In the genomic region with DNA sequence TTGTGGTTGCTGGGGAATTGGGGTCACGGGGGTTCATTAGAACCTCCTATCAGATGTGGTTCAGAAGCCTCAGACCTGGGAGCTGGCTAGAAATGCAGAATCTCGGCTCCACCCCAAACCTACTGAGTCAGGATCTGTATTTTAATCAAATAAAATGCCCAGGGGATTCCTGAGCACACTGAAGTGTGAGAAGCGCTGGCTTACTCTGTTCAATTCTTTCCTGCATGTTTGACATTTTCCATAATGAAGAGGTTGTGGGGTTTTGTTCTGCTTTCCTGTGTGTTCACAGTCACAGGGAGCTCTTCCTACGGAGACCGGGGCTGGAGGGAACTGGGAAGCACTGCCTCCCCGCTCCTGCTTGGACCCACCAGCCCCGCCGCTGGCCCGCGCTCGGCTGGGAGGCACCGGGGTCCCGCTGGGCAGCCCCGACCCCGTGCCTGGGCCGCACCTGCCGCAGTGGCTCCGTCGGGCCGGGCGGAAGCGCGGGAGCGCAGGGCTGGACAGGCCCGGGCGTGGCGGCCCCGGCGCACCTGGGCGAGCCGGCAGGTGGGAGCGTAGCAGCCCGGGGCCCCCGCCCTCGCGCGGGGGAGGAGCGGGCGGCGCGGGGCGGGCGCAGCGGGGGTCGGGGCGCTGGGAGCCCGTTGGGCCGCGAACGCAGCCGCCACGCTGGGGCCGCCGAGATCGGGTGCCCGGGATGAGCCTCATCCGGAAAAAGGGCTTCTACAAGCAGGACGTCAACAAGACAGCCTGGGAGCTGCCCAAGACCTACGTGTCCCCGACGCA, we compare ENCODE assay signal across 8 cellular contexts. TPM values are rescaled to one million over a fixed set of nuclear protein-coding genes. Genes with fewer than 3 reads are reported as not detected.
DNase-seq lines count a peak whose midpoint lies in the region; ATAC-seq and TF ChIP-seq lines count a peak whose summit lies in the region.

MAPK13 (plus strand) TSS at position 625 of the 783 bp plus-strand sequence; CDS start at position 695, 70 bp downstream.

- no peaks in the 10 kb centered on the region for H3K27me3 Mint-ChIP-seq in CD4-positive, alpha-beta memory T cell

- peak within 1 kb of the TSS; percentile 86 for H3K27ac ChIP-seq in CD4-positive, alpha-beta memory T cell (ENCODE audit: low read depth, low read length)
- H3K27ac ChIP-seq in gastroesophageal sphincter (peak within 1 kb of the TSS in 2 of 4 donors; percentile 45 to 54), rectal smooth muscle tissue (ENCODE audit: low read depth, low read length) (no peak within 1 kb of the TSS)

- peaks cover 2% of the 10 kb centered on the region for H3K36me3 ChIP-seq in CD4-positive, alpha-beta memory T cell (ENCODE audit: insufficient read depth, low read length)
- H3K36me3 ChIP-seq in gastroesophageal sphincter (no peaks in the 10 kb centered on the region), rectal smooth muscle tissue (ENCODE audit: control insufficient read depth, insufficient read depth, low read length) (no peaks in the 10 kb centered on the region)

- no peak for TF ChIP-seq EP300 in gastroesophageal sphincter (IDR thresholded peaks at IDR 0.05)

- CTCF ChIA-PET in CD4-positive, alpha-beta memory T cell (lab: Charles Lee; ENCODE audit: partially characterized antibody), result interaction anchor here (0.7 to 4.7 kb wide), 5 partner anchors 8 to 35 kb away, joined by 4 to 58 read pairs (median 7); no protein-coding TSS in a partner anchor

- peak; percentile 14 for ATAC-seq in gastroesophageal sphincter
- ATAC-seq in HG03175 (IDR thresholded peaks at IDR 0.05; ENCODE audit: unreplicated experiment), result no peak
- no peak for ATAC-seq in GM21423 (IDR thresholded peaks at IDR 0.05; ENCODE audit: unreplicated experiment)

- peaks cover 14 to 17% of the 10 kb centered on the region in 2 donors for H3K36me3 Mint-ChIP-seq in CD4-positive, alpha-beta memory T cell

- no peaks in the 10 kb centered on the region for H3K27me3 ChIP-seq in CD4-positive, alpha-beta memory T cell (ENCODE audit: insufficient read depth, low read length)
- peaks cover 49% of the 10 kb centered on the region for H3K27me3 ChIP-seq in gastroesophageal sphincter
- peaks cover 2% of the 10 kb centered on the region for H3K27me3 ChIP-seq in rectal smooth muscle tissue (ENCODE audit: control insufficient read depth, insufficient read depth, low read length)

- H3K9me3 ChIP-seq in CD4-positive, alpha-beta memory T cell (ENCODE audit: control insufficient read depth in 1 of 2, low read length in 2 of 2), result no peaks in the 10 kb centered on the region
- no peaks in the 10 kb centered on the region for H3K9me3 ChIP-seq in gastroesophageal sphincter

- H3K4me3 ChIP-seq in CD4-positive, alpha-beta memory T cell (ENCODE audit: low read length in 2 of 2), result peak within 1 kb of the TSS; percentile 58 to 85
- peak within 1 kb of the TSS; percentile 16 to 51 for H3K4me3 ChIP-seq in gastroesophageal sphincter
- peak within 1 kb of the TSS; percentile 77 for H3K4me3 ChIP-seq in rectal smooth muscle tissue (ENCODE audit: low read length)

- H3K4me1 ChIP-seq in CD4-positive, alpha-beta memory T cell (ENCODE audit: insufficient read depth, low read length), result peaks cover 64% of the 10 kb centered on the region
- H3K4me1 ChIP-seq in gastroesophageal sphincter, result peaks cover 0 to 30% (median 16%) of the 10 kb centered on the region in 3 donors
- no peaks in the 10 kb centered on the region for H3K4me1 ChIP-seq in rectal smooth muscle tissue (ENCODE audit: control insufficient read depth, insufficient read depth, low read length)

- no peak for TF ChIP-seq CTCF in gastroesophageal sphincter (IDR thresholded peaks at IDR 0.05)

- 54 to 56% methylated on average over 2 to 3 of the region's 61 CpGs for WGBS in gastroesophageal sphincter (ENCODE audit: low coverage in 1 of 2), 2 donors

- no peaks in the 10 kb centered on the region for H3K9me3 Mint-ChIP-seq in CD4-positive, alpha-beta memory T cell

- peaks cover 43 to 66% (median 54%) of the 10 kb centered on the region in 4 donors for H3K4me1 Mint-ChIP-seq in CD4-positive, alpha-beta memory T cell

- peak within 1 kb of the TSS; percentile 78 for H3K9ac ChIP-seq in rectal smooth muscle tissue (ENCODE audit: low read length)

- DNase-seq in CD4-positive, alpha-beta memory T cell, result peak in 4 of 5 donors; percentile 32 to 46 (median 35)
- peak; percentile 30 for DNase-seq in M059J (ENCODE audit: low read depth)
- DNase-seq in activated T-cell treated with anti-CD3 and anti-CD28 coated beads, Interleukin-2, amount 50 U/mL, for 48 hours, result peak; percentile 50 to 57
- no peak for DNase-seq in NCI-H446 (lab: John Stamatoyannopoulos, UW)

- no peak for TF ChIP-seq POLR2A in gastroesophageal sphincter (IDR thresholded peaks at IDR 0.05)

- H3K4me3 Mint-ChIP-seq in CD4-positive, alpha-beta memory T cell, result peak within 1 kb of the TSS; percentile 87 to 91 (median 89)

- POLR2A ChIA-PET in CD4-positive, alpha-beta memory T cell (lab: Charles Lee; ENCODE audit: partially characterized antibody), result interaction anchor here (0.7 to 5.0 kb wide), 11 partner anchors 8 to 312 kb away, joined by 3 to 93 read pairs (median 10); partner anchors contain the start of genes BRPF3 and MAPK14

- intact Hi-C loops in CD4-positive, alpha-beta memory T cell (cut with micrococcal nuclease), result loop anchor here (2.0 kb wide), 3 partner anchors 13 to 67 kb away; partner anchors contain the start of gene BRPF3

- H3K27ac Mint-ChIP-seq in CD4-positive, alpha-beta memory T cell, result peak within 1 kb of the TSS; percentile 88 to 97 (median 92)

RNA-seq across cellular contexts. Expression of gene MAPK13, which starts in this region (rescaled TPM):
- total RNA-seq in CD4-positive, alpha-beta memory T cell, result 10 to 100 TPM; 29.6 to 30.4 TPM
- 10 to 100 TPM; 29.1 to 36.8 TPM for polyA plus RNA-seq in CD4-positive, alpha-beta memory T cell
- total RNA-seq in M059J (2014; rRNA removed; shearing (Covaris generic)), result 1.8 and 4.0 TPM in 2 replicates
- 1 to 10 TPM; 1.4 to 8.4 (median 3.1) TPM for total RNA-seq in gastroesophageal sphincter

Comparison
In these comparisons a context has a peak if more than half of its experiments do, and no peak if none do; other contexts are left out.
1. DNase-seq: peak in CD4-positive, alpha-beta memory T cell (4 of 5), M059J (single experiment) and activated T-cell treated with anti-CD3 and anti-CD28 coated beads, Interleukin-2, amount 50 U/mL, for 48 hours (2 of 2); none in NCI-H446 (0 of 2).
2. Peak in every context shown above with its lines, with median percentiles within 50 percentile points of each other: H3K4me3 ChIP-seq.